11 cellular contexts compared by ENCODE assay signal in the genomic region with DNA sequence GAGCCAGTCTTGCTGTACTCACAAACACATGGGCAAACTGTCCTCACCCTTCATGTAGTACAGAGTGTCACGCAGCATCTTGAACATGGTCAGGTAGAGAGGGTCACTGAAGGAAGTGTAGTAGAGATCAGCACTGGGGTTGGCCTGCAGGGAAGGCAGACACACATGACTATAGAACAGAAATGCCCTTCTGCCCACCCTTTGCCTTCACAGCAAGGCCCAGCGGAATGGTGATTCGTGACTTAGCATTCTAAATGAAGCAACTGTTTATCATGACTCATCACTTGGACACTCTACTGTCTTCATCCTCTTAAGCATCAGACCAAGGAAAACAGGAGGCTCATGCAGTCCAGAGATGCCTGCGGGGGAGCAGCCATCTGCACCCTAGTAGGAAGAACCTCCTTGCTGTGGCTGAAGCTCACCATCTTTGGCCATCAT. TPM values are rescaled to one million over a fixed set of nuclear protein-coding genes. Genes with fewer than 3 reads are reported as not detected.
DNase-seq lines count a peak whose midpoint lies in the region; TF ChIP-seq lines count a peak whose summit lies in the region.
"Had no signal": no experiment of that assay in that cellular context is flagged by ENCODE, and none has a peak within 500 bp of the region (broad histone marks: within the 10 kb centered on the region; RNA-seq: fewer than 3 reads in every experiment).

No MANE protein-coding gene starts in this region.

- H3K4me3 Mint-ChIP-seq in osteocyte (ENCODE audit: unreplicated experiment) = no peak overlapping the region
- H3K4me3 Mint-ChIP-seq: H9; naive thymus-derived CD4-positive, alpha-beta T cell had no signal

- no peaks in the 10 kb centered on the region for H3K9me2 ChIP-seq in Karpas-422 (replicated peaks; ENCODE audit: insufficient read depth, low read length)

- H3K9me3 Mint-ChIP-seq in osteocyte (ENCODE audit: unreplicated experiment) = no peaks in the 10 kb centered on the region
- H3K9me3 Mint-ChIP-seq: H9; naive thymus-derived CD4-positive, alpha-beta T cell had no signal

- H3K36me3 ChIP-seq in fibroblast of lung (ENCODE audit: control insufficient read depth, insufficient read depth, low read length) (peaks cover 21% of the 10 kb centered on the region), Karpas-422 (ENCODE audit: insufficient read depth, low read length) (peaks cover 13% of the 10 kb centered on the region)

- H3K4me2 ChIP-seq in fibroblast of lung (ENCODE audit: extremely low read depth, insufficient read depth, low read length) (peak overlapping the region; percentile 51), Karpas-422 (ENCODE audit: low read depth, low read length, poor library complexity, severe bottlenecking) (no peak overlapping the region)
- H3K4me2 ChIP-seq: KMS-11 had no signal

- H2AFZ ChIP-seq in fibroblast of lung (ENCODE audit: low read length) (peak overlapping the region; percentile 9), Karpas-422 (ENCODE audit: low read length) (no peak overlapping the region)

- H3K9ac ChIP-seq in fibroblast of lung (ENCODE audit: insufficient read depth, low read length) (no peak overlapping the region), Karpas-422 (ENCODE audit: low read length) (no peak overlapping the region)
- H3K9ac ChIP-seq: KMS-11 had no signal

- H3K27me3 ChIP-seq in fibroblast of lung (ENCODE audit: control insufficient read depth, insufficient read depth, low read length) (no peaks in the 10 kb centered on the region), Karpas-422 (ENCODE audit: low read length) (no peaks in the 10 kb centered on the region)

- no peaks in the 10 kb centered on the region for H3K9me3 ChIP-seq in fibroblast of lung (ENCODE audit: control insufficient read depth, insufficient read depth, low read depth, low read length)
- no peaks in the 10 kb centered on the region for H3K9me3 ChIP-seq in Karpas-422 (ENCODE audit: low read length)

- H3K4me1 ChIP-seq in fibroblast of lung (ENCODE audit: control insufficient read depth, extremely low read depth, insufficient read depth, low read length) (peaks cover 13% of the 10 kb centered on the region), Karpas-422 (ENCODE audit: low read length) (no peaks in the 10 kb centered on the region)

- DNase-seq in GM04503 (ENCODE audit: low read depth) (peak; percentile 93), RWPE1 (ENCODE audit: low spot score) (peak; percentile 38), fibroblast of lung (ENCODE audit: low read depth in 2 of 2) (peak; percentile 81 to 82), osteocyte (ENCODE audit: extremely low spot score, unreplicated experiment) (no peak), Karpas-422 (no peak), COR-L47 (lab: John Stamatoyannopoulos, UW) (no peak)
- no peak for DNase-seq in activated CD4-positive, alpha-beta T cell treated with anti-CD3 and anti-CD28 coated beads for 4 hours
- no peak for DNase-seq in activated effector memory CD4-positive, alpha-beta T cell treated with Interleukin-2 at 50 U/mL for 16 hours
- DNase-seq: H9; naive thymus-derived CD4-positive, alpha-beta T cell had no signal

- peak overlapping the region; percentile 68 for H3K27ac Mint-ChIP-seq in osteocyte (ENCODE audit: unreplicated experiment)

- no peaks in the 10 kb centered on the region for H3K27me3 Mint-ChIP-seq in osteocyte (ENCODE audit: unreplicated experiment)
- H3K27me3 Mint-ChIP-seq: naive thymus-derived CD4-positive, alpha-beta T cell had no signal

- H3K4me3 ChIP-seq in fibroblast of lung (replicated peaks in 1 of 4; ENCODE audit: control extremely low read depth in 1 of 4, insufficient read depth in 1 of 4, low read depth in 3 of 4, low read length in 4 of 4) (no peak overlapping the region), Karpas-422 (ENCODE audit: low read length) (no peak overlapping the region)

- POLR2A ChIA-PET in RWPE1 (lab: Yijun Ruan, JAX; ENCODE audit: low non-redundant PET) = no interaction called here

- CTCF ChIA-PET in RWPE1 (lab: Yijun Ruan, JAX) = no interaction called here

- H3K36me3 Mint-ChIP-seq in osteocyte (ENCODE audit: unreplicated experiment) = peaks cover 68% of the 10 kb centered on the region

- H3K79me2 ChIP-seq in fibroblast of lung (ENCODE audit: control insufficient read depth, insufficient read depth, low read length) (no peaks in the 10 kb centered on the region), Karpas-422 (ENCODE audit: low read length) (no peaks in the 10 kb centered on the region)

- no peak for TF ChIP-seq CTCF in RWPE1 (conservative IDR thresholded peaks at IDR 0.05; ENCODE audit: low read depth)
- no peak for TF ChIP-seq CTCF in fibroblast of lung (conservative IDR thresholded peaks at IDR 0.05 in 1 of 2, IDR thresholded peaks at IDR 0.05 in 1 of 2; ENCODE audit: low read depth in 1 of 2, low read length in 2 of 2)
- no peak for TF ChIP-seq CTCF in osteocyte (IDR thresholded peaks at IDR 0.05)

- H4K20me1 ChIP-seq in fibroblast of lung (ENCODE audit: control insufficient read depth, extremely low read depth, insufficient read depth, low read length) (no peaks in the 10 kb centered on the region), Karpas-422 (ENCODE audit: insufficient read depth, low read depth, low read length) (no peaks in the 10 kb centered on the region)

- peaks cover 15% of the 10 kb centered on the region for H3K4me1 Mint-ChIP-seq in osteocyte (ENCODE audit: unreplicated experiment)

- H3K27ac ChIP-seq in RWPE1 = peak overlapping the region; percentile 7; the same call in 1 of the 2 replicates
- H3K27ac ChIP-seq in fibroblast of lung (ENCODE audit: insufficient read depth, low read length) = peak overlapping the region; percentile 65
- H3K27ac ChIP-seq in Karpas-422 (ENCODE audit: low read length) = no peak overlapping the region
- H3K27ac ChIP-seq: KMS-11 had no signal

RNA-seq across cellular contexts. Expression of a gene that starts 33.4 kb away (rescaled TPM):
- total RNA-seq in fibroblast of lung (not detected in 2 replicates), osteocyte (not detected in 2 replicates)
- 0.03 TPM in 2 replicates for polyA plus RNA-seq in fibroblast of lung
- 0.05 TPM in 2 replicates for polyA plus RNA-seq in fibroblast of lung (2012)
- not detected in 2 replicates for polyA minus RNA-seq in fibroblast of lung (ENCODE audit: low replicate concordance)
- not detected in 2 replicates for total RNA-seq in Karpas-422 (2014; rRNA removed; shearing (Covaris generic); ENCODE audit: low replicate concordance)
- total RNA-seq: H9; naive thymus-derived CD4-positive, alpha-beta T cell had no signal

RNA-seq across cellular contexts. Expression of a gene that starts 51.3 kb away (rescaled TPM):
- total RNA-seq in fibroblast of lung (32.9 and 40.6 TPM in 2 replicates), osteocyte (108 and 116 TPM in 2 replicates)
- polyA plus RNA-seq in fibroblast of lung = 26.4 and 34.5 TPM in 2 replicates
- 39.0 and 53.7 TPM in 2 replicates for polyA plus RNA-seq in fibroblast of lung (2012)
- 328 and 515 TPM in 2 replicates for polyA minus RNA-seq in fibroblast of lung (ENCODE audit: low replicate concordance)
- total RNA-seq in Karpas-422 (2014; rRNA removed; shearing (Covaris generic); ENCODE audit: low replicate concordance) = 66.1 and 80.7 TPM in 2 replicates

RNA-seq across cellular contexts. Expression of a gene that starts 51.5 kb away (rescaled TPM):
- total RNA-seq in fibroblast of lung (9.2 and 10.6 TPM in 2 replicates), osteocyte (28.0 and 30.0 TPM in 2 replicates)
- 36.1 and 37.0 TPM in 2 replicates for polyA plus RNA-seq in fibroblast of lung
- 33.3 and 34.1 TPM in 2 replicates for polyA plus RNA-seq in fibroblast of lung (2012)
- 14.2 and 20.0 TPM in 2 replicates for polyA minus RNA-seq in fibroblast of lung (ENCODE audit: low replicate concordance)
- 10.1 and 17.4 TPM in 2 replicates for total RNA-seq in Karpas-422 (2014; rRNA removed; shearing (Covaris generic); ENCODE audit: low replicate concordance)

Comparison
In these comparisons a context has a peak if more than half of its experiments do, and no peak if none do; other contexts are left out.
1. DNase-seq: peak in GM04503 (single experiment), RWPE1 (single experiment) and fibroblast of lung (2 of 2); none in osteocyte (single experiment), activated CD4-positive, alpha-beta T cell treated with anti-CD3 and anti-CD28 coated beads for 4 hours (0 of 2), Karpas-422 (single experiment), activated effector memory CD4-positive, alpha-beta T cell treated with Interleukin-2 at 50 U/mL for 16 hours (single experiment) and COR-L47 (single experiment).